23 cellular contexts compared by ENCODE assay signal in the genomic region with DNA sequence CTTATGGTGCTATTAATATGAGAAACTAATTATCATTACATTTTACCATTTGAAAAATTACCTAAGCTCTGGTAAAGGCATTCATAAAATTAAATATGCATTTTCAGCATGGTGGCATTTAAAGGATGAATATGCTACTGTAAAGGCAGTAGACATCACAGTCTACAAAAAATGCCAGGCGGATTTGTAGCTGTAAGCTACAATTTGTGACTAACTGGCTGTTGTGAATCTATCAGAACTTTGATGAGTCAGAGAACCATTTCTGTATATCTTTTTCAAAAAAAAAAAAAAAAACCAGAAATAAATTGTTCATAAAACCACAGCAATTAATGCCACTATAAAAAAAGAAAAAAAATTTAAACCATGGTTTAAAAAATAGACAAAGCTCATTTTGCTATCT.
"Had no signal": no experiment of that assay in that cellular context is flagged by ENCODE, and none has a peak within 500 bp of the region (broad histone marks: within the 10 kb centered on the region; RNA-seq: fewer than 3 reads in every experiment).

No MANE protein-coding gene starts in this region.

- ATAC-seq: left ventricle myocardium superior; natural killer cell; psoas muscle; stimulated activated naive CD8-positive, alpha-beta T cell treated with anti-CD3 and anti-CD28 coated beads, Interleukin-15, Interleukin-2, amounts not matched to agents 100 U/mL and 50 U/mL, for 24 hours; upper lobe of right lung had no signal

- H3K4me3 ChIP-seq: ovary, psoas muscle, right atrium auricular region, thyroid gland, upper lobe of right lung had no signal

- H3K27me3 ChIP-seq: ovary, right atrium auricular region, thyroid gland, upper lobe of right lung had no signal

- H3K27ac ChIP-seq: ovary, psoas muscle, right atrium auricular region, thyroid gland, upper lobe of right lung had no signal

- H3K4me1 ChIP-seq: psoas muscle, right atrium auricular region, thyroid gland, upper lobe of right lung had no signal

- DNase-seq: activated B cell treated with CpG ODN at 0.5 μM for 24 hours; activated CD4-positive, alpha-beta memory T cell treated with anti-CD3 and anti-CD28 coated beads for 36 hours; activated CD4-positive, alpha-beta T cell treated with anti-CD3 and anti-CD28 coated beads for 48 hours; activated naive CD4-positive, alpha-beta T cell treated with anti-CD3 and anti-CD28 coated beads for 36 hours; activated naive CD8-positive, alpha-beta T cell treated with anti-CD3 and anti-CD28 coated beads, Interleukin-2, amount 10 ng/mL, durations not matched to agents 7 days and 5 days; activated T-cell treated with anti-CD3 and anti-CD28 coated beads, Interleukin-2, amount 50 U/mL, for 48 hours; amygdala; effector CD4-positive, alpha-beta T cell; hippocampal formation; left ventricle myocardium superior; midbrain; natural killer cell; ovary; psoas muscle; stimulated activated CD4-positive, alpha-beta T cell treated with anti-CD3 and anti-CD28 coated beads, Interleukin-12 subunit alpha, Interleukin-12 subunit beta, amount 100 ng/mL, for 4 hours; stimulated activated CD4-positive, alpha-beta T cell treated with anti-CD3 and anti-CD28 coated beads, Interleukin-4, amount 100 ng/mL, for 4 hours; stimulated activated naive CD8-positive, alpha-beta T cell treated with anti-CD3 and anti-CD28 coated beads, Interleukin-15, Interleukin-2, amounts not matched to agents 100 U/mL and 50 U/mL, for 24 hours; substantia nigra; T1000; thyroid gland; upper lobe of right lung had no signal

- H3K9me3 ChIP-seq: ovary, psoas muscle, right atrium auricular region, thyroid gland, upper lobe of right lung had no signal

- H3K36me3 ChIP-seq: ovary had no signal

- FAIRE-seq: endometrium had no signal
